ENCODE assay signal across 9 cellular contexts in genomic region chr10:26931223-26931622, GRCh38.
A peak's percentile ranks its signal among the peaks of the same experiment; 100 is the strongest.
DNase-seq lines count a peak whose midpoint lies in the region; ATAC-seq and TF ChIP-seq lines count a peak whose summit lies in the region.
"Had no signal": no experiment of that assay in that cellular context is flagged by ENCODE, and none has a peak within 500 bp of the region (broad histone marks: within the 10 kb centered on the region; RNA-seq: fewer than 3 reads in every experiment).

No MANE protein-coding gene starts in this region.

- DNase-seq in AG20443 (ENCODE audit: low spot score) (peak; percentile 26), hepatocyte (ENCODE audit: low spot score) (peak; percentile 74), type B pancreatic cell (ENCODE audit: extremely low spot score, unreplicated experiment) (no peak), NCI-H1694 (lab: John Stamatoyannopoulos, UW) (no peak), GDM1 (lab: John Stamatoyannopoulos, UW) (no peak)

- no peak overlapping the region for H3K27ac Mint-ChIP-seq in type B pancreatic cell
- H3K27ac Mint-ChIP-seq: T-helper 1 cell treated with Interleukin-12 subunit alpha and Interleukin-12 subunit beta and Interleukin-4 antibody, amounts not matched to agents 30 μg/mL and 1 μg/mL, for 36 hours had no signal

- H3K9me3 ChIP-seq in hepatocyte (ENCODE audit: low read depth): no peaks in the 10 kb centered on the region

- H3K27ac ChIP-seq in hepatocyte: no peak overlapping the region

- peak overlapping the region; percentile 67 for H3K4me2 ChIP-seq in hepatocyte

- no peaks in the 10 kb centered on the region for H3K4me1 ChIP-seq in hepatocyte (ENCODE audit: insufficient read depth)

- H3K4me3 ChIP-seq in hepatocyte: no peak overlapping the region

- H3K79me2 ChIP-seq in hepatocyte: no peaks in the 10 kb centered on the region

- ATAC-seq in GM19463 (IDR thresholded peaks at IDR 0.05; ENCODE audit: unreplicated experiment) (peak; percentile 100), HG03558 (IDR thresholded peaks at IDR 0.05; ENCODE audit: extremely low read depth, unreplicated experiment) (peak; percentile 93), GM19455 (IDR thresholded peaks at IDR 0.05; ENCODE audit: unreplicated experiment) (no peak)

- peak overlapping the region; percentile 66 for H3K4me3 Mint-ChIP-seq in type B pancreatic cell
- H3K4me3 Mint-ChIP-seq: T-helper 1 cell treated with Interleukin-12 subunit alpha and Interleukin-12 subunit beta and Interleukin-4 antibody, amounts not matched to agents 30 μg/mL and 1 μg/mL, for 36 hours had no signal

- no peaks in the 10 kb centered on the region for H3K9me2 ChIP-seq in hepatocyte (replicated peaks; ENCODE audit: insufficient read depth)

- H3K27me3 ChIP-seq in hepatocyte: no peaks in the 10 kb centered on the region

- no peaks in the 10 kb centered on the region for H3K27me3 Mint-ChIP-seq in type B pancreatic cell

- H3K9me3 Mint-ChIP-seq in type B pancreatic cell: no peaks in the 10 kb centered on the region
- H3K9me3 Mint-ChIP-seq: T-helper 1 cell treated with Interleukin-12 subunit alpha and Interleukin-12 subunit beta and Interleukin-4 antibody, amounts not matched to agents 30 μg/mL and 1 μg/mL, for 36 hours had no signal

- H3K36me3 Mint-ChIP-seq in type B pancreatic cell: no peaks in the 10 kb centered on the region

- H3K4me1 Mint-ChIP-seq in type B pancreatic cell (ENCODE audit: unreplicated experiment): peaks cover 7% of the 10 kb centered on the region

- WGBS in hepatocyte (ENCODE audit: low lambda C conversion rate, missing lambda C conversion rate): 24% methylated on average over 13 of the region's 21 CpGs

- H3K36me3 ChIP-seq in hepatocyte (replicated peaks; ENCODE audit: insufficient read depth, low read depth): no peaks in the 10 kb centered on the region

- peak overlapping the region; percentile 20 for H2AFZ ChIP-seq in hepatocyte

- H4K20me1 ChIP-seq in hepatocyte (ENCODE audit: insufficient read depth, poor library complexity, severe bottlenecking): no peaks in the 10 kb centered on the region

- TF ChIP-seq CTCF in hepatocyte (IDR thresholded peaks at IDR 0.05; ENCODE audit: poor library complexity) (no peak), type B pancreatic cell (conservative IDR thresholded peaks at IDR 0.05) (no peak)

Comparison
In these comparisons a context has a peak if more than half of its experiments do, and no peak if none do; other contexts are left out.
1. DNase-seq: peak in AG20443 (single experiment) and hepatocyte (single experiment); none in type B pancreatic cell (single experiment), NCI-H1694 (single experiment) and GDM1 (single experiment).